In genomic region chr7:158820656-158821055, GRCh38 we compare ENCODE assay signal across 9 cellular contexts. TPM values are rescaled to one million over a fixed set of nuclear protein-coding genes. Genes with fewer than 3 reads are reported as not detected.
DNase-seq lines count a peak whose midpoint lies in the region; ATAC-seq, FAIRE-seq and TF ChIP-seq lines count a peak whose summit lies in the region.
"Had no signal": no experiment of that assay in that cellular context is flagged by ENCODE, and none has a peak within 500 bp of the region (broad histone marks: within the 10 kb centered on the region; RNA-seq: fewer than 3 reads in every experiment).

No MANE protein-coding gene starts in this region.

- 89 to 91% methylated on average over 3 of the region's 3 CpGs for WGBS in thyroid gland, 2 donors

- TF ChIP-seq CTCF in thyroid gland (IDR thresholded peaks at IDR 0.05): no peak

- intact Hi-C loops in thyroid gland (cut with DNase I): no loop called here

- no peaks in the 10 kb centered on the region for H3K36me3 ChIP-seq in thyroid gland

- peak overlapping the region; percentile 71 for H3K4me3 Mint-ChIP-seq in activated T-cell treated with anti-CD3 and anti-CD28 coated beads, Interleukin-2, amount 50 U/mL, for 4 hours
- H3K4me3 Mint-ChIP-seq in immature natural killer cell: peak overlapping the region; percentile 56 to 83 (median 73)

- H3K9me3 Mint-ChIP-seq in activated T-cell treated with anti-CD3 and anti-CD28 coated beads, Interleukin-2, amount 50 U/mL, for 4 hours: no peaks in the 10 kb centered on the region
- no peaks in the 10 kb centered on the region for H3K9me3 Mint-ChIP-seq in activated naive CD4-positive, alpha-beta T cell treated with anti-CD3 and anti-CD28 coated beads, Interleukin-2, amount 50 U/mL, for 72 hours
- H3K9me3 Mint-ChIP-seq in immature natural killer cell: no peaks in the 10 kb centered on the region

- H3K36me3 Mint-ChIP-seq in activated T-cell treated with anti-CD3 and anti-CD28 coated beads, Interleukin-2, amount 50 U/mL, for 4 hours (ENCODE audit: insufficient read depth): peaks cover 9% of the 10 kb centered on the region
- peaks cover 0 to 2% of the 10 kb centered on the region in 2 donors for H3K36me3 Mint-ChIP-seq in activated naive CD4-positive, alpha-beta T cell treated with anti-CD3 and anti-CD28 coated beads, Interleukin-2, amount 50 U/mL, for 72 hours
- peaks cover 0 to 10% (median 4%) of the 10 kb centered on the region in 3 donors for H3K36me3 Mint-ChIP-seq in immature natural killer cell

- TF ChIP-seq POLR2A in thyroid gland (IDR thresholded peaks at IDR 0.05) (no peak), H54 (IDR thresholded peaks at IDR 0.05; ENCODE audit: low read depth, low read length) (no peak)

- peak overlapping the region in 2 of 3 donors; percentile 6 to 47 for H3K27ac ChIP-seq in thyroid gland

- H3K27ac Mint-ChIP-seq in activated naive CD4-positive, alpha-beta T cell treated with anti-CD3 and anti-CD28 coated beads, Interleukin-2, amount 50 U/mL, for 72 hours: peak overlapping the region; percentile 96 to 100
- peak overlapping the region; percentile 12 to 99 (median 98) for H3K27ac Mint-ChIP-seq in immature natural killer cell

- H3K4me1 Mint-ChIP-seq in activated T-cell treated with anti-CD3 and anti-CD28 coated beads, Interleukin-2, amount 50 U/mL, for 4 hours (ENCODE audit: low read depth): peaks cover 86% of the 10 kb centered on the region
- peaks cover 91 to 96% of the 10 kb centered on the region in 2 donors for H3K4me1 Mint-ChIP-seq in immature natural killer cell

- no peaks in the 10 kb centered on the region for H3K27me3 ChIP-seq in thyroid gland

- no peak for FAIRE-seq in H54 (lab: Jason Lieb, UNC)

- DNase-seq in activated T-cell treated with anti-CD3 and anti-CD28 coated beads, Interleukin-2, amount 50 U/mL, for 4 hours: no peak
- DNase-seq in activated T-cell treated with anti-CD3 and anti-CD28 coated beads, Interleukin-2, amount 50 U/mL, for 48 hours: no peak
- DNase-seq in activated naive CD4-positive, alpha-beta T cell treated with anti-CD3 and anti-CD28 coated beads, Interleukin-2, amount 50 U/mL, for 72 hours (ENCODE audit: low spot score in 2 of 2): no peak
- DNase-seq in immature natural killer cell (no peak), thyroid gland (no peak), H54 (ENCODE audit: insufficient read length, low spot score) (no peak), COR-L47 (lab: John Stamatoyannopoulos, UW) (no peak)
- DNase-seq: NCI-H748 treated with DMSO at 0.1 percent for 48 hours had no signal

- H3K9me3 ChIP-seq in thyroid gland: no peaks in the 10 kb centered on the region

- no peak for ATAC-seq in activated T-cell treated with anti-CD3 and anti-CD28 coated beads, Interleukin-2, amount 50 U/mL, for 4 hours
- no peak for ATAC-seq in activated naive CD4-positive, alpha-beta T cell treated with anti-CD3 and anti-CD28 coated beads, Interleukin-2, amount 50 U/mL, for 72 hours
- ATAC-seq in HG02885 (IDR thresholded peaks at IDR 0.05; ENCODE audit: poor library complexity, unreplicated experiment): no peak

- H3K4me1 ChIP-seq in thyroid gland: peaks cover 33 to 63% of the 10 kb centered on the region in 2 donors

- no peak overlapping the region for H3K4me3 ChIP-seq in thyroid gland (replicated peaks in 1 of 3)

- no peaks in the 10 kb centered on the region for H3K27me3 Mint-ChIP-seq in activated T-cell treated with anti-CD3 and anti-CD28 coated beads, Interleukin-2, amount 50 U/mL, for 4 hours (ENCODE audit: low read depth)
- H3K27me3 Mint-ChIP-seq in immature natural killer cell (ENCODE audit: low read depth in 3 of 3): peaks cover 19 to 40% (median 35%) of the 10 kb centered on the region in 3 donors

RNA-seq across cellular contexts. Expression of gene ESYT2, which starts 8.7 kb away (rescaled TPM):
- total RNA-seq in activated T-cell treated with anti-CD3 and anti-CD28 coated beads, Interleukin-2, amount 50 U/mL, for 4 hours: 10 to 100 TPM; 48.7 to 59.7 (median 57.1) TPM
- total RNA-seq in activated naive CD4-positive, alpha-beta T cell treated with anti-CD3 and anti-CD28 coated beads, Interleukin-2, amount 50 U/mL, for 72 hours: 10 to 100 TPM; 54.4 to 73.3 TPM
- 10 to 100 TPM; 70.1 to 95.7 (median 84.0) TPM for polyA plus RNA-seq in immature natural killer cell
- 100 to 1,000 TPM; 102 to 123 (median 116) TPM for total RNA-seq in thyroid gland

RNA-seq across cellular contexts. Expression of gene DYNC2I1, which starts 35.7 kb away (rescaled TPM):
- total RNA-seq in activated T-cell treated with anti-CD3 and anti-CD28 coated beads, Interleukin-2, amount 50 U/mL, for 4 hours: 1 to 10 TPM; 6.2 to 7.6 (median 6.3) TPM
- total RNA-seq in activated naive CD4-positive, alpha-beta T cell treated with anti-CD3 and anti-CD28 coated beads, Interleukin-2, amount 50 U/mL, for 72 hours: 10 to 100 TPM; 12.0 to 16.9 TPM
- polyA plus RNA-seq in immature natural killer cell: 10 to 100 TPM in 2 of 3 donors, 1 to 10 TPM in 1; 2.8 to 29.8 (median 28.7) TPM
- total RNA-seq in thyroid gland: 10 to 100 TPM; 19.8 to 32.4 (median 28.4) TPM
